Comparison of ENCODE assay signal across 8 cellular contexts in genomic region chr1:67149179-67149770, GRCh38. TPM values are rescaled to one million over a fixed set of nuclear protein-coding genes. Genes with fewer than 3 reads are reported as not detected.
DNase-seq lines count a peak whose midpoint lies in the region; ATAC-seq and TF ChIP-seq lines count a peak whose summit lies in the region.

No MANE protein-coding gene starts in this region.

- no peak overlapping the region for H3K4me3 Mint-ChIP-seq in glutamatergic neuron (ENCODE audit: unreplicated experiment)

- H3K27ac Mint-ChIP-seq in activated naive CD4-positive, alpha-beta T cell treated with anti-CD3 and anti-CD28 coated beads, Interleukin-2, amount 50 U/mL, for 72 hours, result peak overlapping the region in 1 of 2 donors; percentile 80
- no peak overlapping the region for H3K27ac Mint-ChIP-seq in glutamatergic neuron (ENCODE audit: unreplicated experiment)

- no peaks in the 10 kb centered on the region for H3K4me1 Mint-ChIP-seq in glutamatergic neuron (ENCODE audit: low read depth, unreplicated experiment)

- DNase-seq in HEK293T (ENCODE audit: extremely low spot score) (peak; percentile 88), M059J (ENCODE audit: low read depth) (peak; percentile 81), SK-MEL-5 (ENCODE audit: low read depth, low spot score) (peak; percentile 84), glutamatergic neuron (peak; percentile 46), posterior cingulate gyrus (peak in 7 of 10 donors; percentile 32 to 86 (median 56))
- DNase-seq in activated naive CD4-positive, alpha-beta T cell treated with anti-CD3 and anti-CD28 coated beads, Interleukin-2, amount 50 U/mL, for 72 hours (ENCODE audit: low spot score in 2 of 2), result peak in 1 of 2 donors; percentile 54
- no peak for DNase-seq in NK-92 treated with Interleukin-12 subunit alpha and Interleukin-12 subunit beta, amount 100 ng/mL, for 24 hours (lab: John Stamatoyannopoulos, UW)

- intact Hi-C loops in posterior cingulate gyrus (cut with DNase I), result loop anchor here (1.0 kb wide), 2 partner anchors 153 to 384 kb away; no protein-coding TSS in a partner anchor

- H3K27me3 Mint-ChIP-seq in glutamatergic neuron (ENCODE audit: unreplicated experiment), result no peaks in the 10 kb centered on the region

- POLR2A ChIA-PET in HEK293T (lab: Yijun Ruan, JAX), result interaction anchor here (2.0 kb wide), 1 partner anchor 95 kb away, joined by 6 read pairs; the partner anchor contains the start of gene SLC35D1

- CTCF ChIA-PET in HEK293T (lab: Yijun Ruan, JAX), result interaction anchor here (0.6 to 3.3 kb wide), 19 partner anchors 12 to 386 kb away, joined by 3 to 22 read pairs (median 3); no protein-coding TSS in a partner anchor

- H3K9me3 Mint-ChIP-seq in activated naive CD4-positive, alpha-beta T cell treated with anti-CD3 and anti-CD28 coated beads, Interleukin-2, amount 50 U/mL, for 72 hours, result no peaks in the 10 kb centered on the region
- no peaks in the 10 kb centered on the region for H3K9me3 Mint-ChIP-seq in glutamatergic neuron (ENCODE audit: unreplicated experiment)

- peaks cover 0 to 12% of the 10 kb centered on the region in 2 donors for H3K36me3 Mint-ChIP-seq in activated naive CD4-positive, alpha-beta T cell treated with anti-CD3 and anti-CD28 coated beads, Interleukin-2, amount 50 U/mL, for 72 hours
- no peaks in the 10 kb centered on the region for H3K36me3 Mint-ChIP-seq in glutamatergic neuron (ENCODE audit: unreplicated experiment)

- in situ Hi-C loops in SK-MEL-5 (cut with HindIII; ENCODE audit: low pct_unique_long_range_greater_than_20kb, low sequenced_read_pairs), result no loop called here

- ATAC-seq in activated naive CD4-positive, alpha-beta T cell treated with anti-CD3 and anti-CD28 coated beads, Interleukin-2, amount 50 U/mL, for 72 hours, result peak; percentile 91 to 92

- TF ChIP-seq CTCF in GM12875 (IDR thresholded peaks at IDR 0.05; ENCODE audit: borderline replicate concordance, insufficient read depth, low read depth, low read length), result peak; percentile 69
- TF ChIP-seq CTCF in glutamatergic neuron (IDR thresholded peaks at IDR 0.05; ENCODE audit: partially characterized antibody, unreplicated experiment), result no peak

- no peak overlapping the region for H3K4me3 ChIP-seq in GM12875 (ENCODE audit: low read depth, low read length)

TF ChIP-seq in HEK293T, 16 proteins besides CTCF, POLR2A, EP300 and RAD21:
- TF ChIP-seq PKNOX1 (IDR thresholded peaks at IDR 0.05) (peak; percentile 25; the same call in 1 of the 2 replicates), SP1 (IDR thresholded peaks at IDR 0.05) (no peak), L3MBTL2 (conservative IDR thresholded peaks at IDR 0.05) (no peak)

RNA-seq across cellular contexts. Expression of gene C1orf141, which starts 14.5 kb away (rescaled TPM):
- not detected in 2 replicates for total RNA-seq in M059J (2014; rRNA removed; shearing (Covaris generic))
- not detected in 2 replicates for total RNA-seq in SK-MEL-5 (2014; rRNA removed; shearing (Covaris generic))
- not detected in 2 replicates for polyA plus RNA-seq in SK-MEL-5 (2015; cell fraction: cytosol; rRNA removed)
- polyA plus RNA-seq in SK-MEL-5 (2015; cell fraction: nucleus; rRNA removed), result not detected in 2 replicates
- under 1 TPM in 1 of 2 donors, not detected in 1; 0.41 TPM for total RNA-seq in activated naive CD4-positive, alpha-beta T cell treated with anti-CD3 and anti-CD28 coated beads, Interleukin-2, amount 50 U/mL, for 72 hours
- total RNA-seq in glutamatergic neuron (ENCODE audit: unreplicated experiment), result not detected

RNA-seq across cellular contexts. Expression of gene IL23R, which starts 17.0 kb away (rescaled TPM):
- total RNA-seq in M059J (2014; rRNA removed; shearing (Covaris generic)), result 0.07 TPM in 1 of 2 replicates, not detected in the other
- total RNA-seq in SK-MEL-5 (2014; rRNA removed; shearing (Covaris generic)), result 1.5 and 2.4 TPM in 2 replicates
- 0.81 and 1.2 TPM in 2 replicates for polyA plus RNA-seq in SK-MEL-5 (2015; cell fraction: cytosol; rRNA removed)
- polyA plus RNA-seq in SK-MEL-5 (2015; cell fraction: nucleus; rRNA removed), result 0.21 and 0.70 TPM in 2 replicates
- 10 to 100 TPM in 1 of 2 donors, under 1 TPM in 1; 0.87 to 15.6 TPM for total RNA-seq in activated naive CD4-positive, alpha-beta T cell treated with anti-CD3 and anti-CD28 coated beads, Interleukin-2, amount 50 U/mL, for 72 hours
- not detected for total RNA-seq in glutamatergic neuron (ENCODE audit: unreplicated experiment)
